ENCODE assay signal across 8 cellular contexts in genomic region chr6:39887692-39888450, GRCh38. TPM values are rescaled to one million over a fixed set of nuclear protein-coding genes. Genes with fewer than 3 reads are reported as not detected.
A peak's percentile ranks its signal among the peaks of the same experiment; 100 is the strongest.
DNase-seq lines count a peak whose midpoint lies in the region.

No MANE protein-coding gene starts in this region.

- no peak overlapping the region for H3K4me3 Mint-ChIP-seq in activated CD4-positive, alpha-beta T cell treated with anti-CD3 and anti-CD28 coated beads, Interleukin-2, amount 10 ng/mL, durations not matched to agents 24 days and 14 days
- no peak overlapping the region for H3K4me3 Mint-ChIP-seq in activated T-cell treated with anti-CD3 and anti-CD28 coated beads, Interleukin-2, amount 50 U/mL, for 24 hours

- H3K4me1 Mint-ChIP-seq in activated CD4-positive, alpha-beta T cell treated with anti-CD3 and anti-CD28 coated beads, Interleukin-2, amount 10 ng/mL, durations not matched to agents 24 days and 14 days, result no peaks in the 10 kb centered on the region
- no peaks in the 10 kb centered on the region for H3K4me1 Mint-ChIP-seq in activated T-cell treated with anti-CD3 and anti-CD28 coated beads, Interleukin-2, amount 50 U/mL, for 24 hours (ENCODE audit: low read depth)

- intact Hi-C loops in activated CD4-positive, alpha-beta T cell treated with anti-CD3 and anti-CD28 coated beads, Interleukin-2, amount 10 ng/mL, durations not matched to agents 24 days and 14 days (cut with micrococcal nuclease), result no loop called here

- peak; percentile 93 for DNase-seq in AG08395 (ENCODE audit: low spot score)
- peak; percentile 49 for DNase-seq in T1000 (lab: John Stamatoyannopoulos, UW)
- peak; percentile 93 for DNase-seq in globus pallidus (ENCODE audit: low spot score)
- peak; percentile 87 for DNase-seq in non-pigmented ciliary epithelial cell (ENCODE audit: low read depth)
- no peak for DNase-seq in NCI-H2196 (lab: John Stamatoyannopoulos, UW; ENCODE audit: unreplicated experiment)
- DNase-seq in NCI-H69 (lab: John Stamatoyannopoulos, UW), result no peak
- no peak for DNase-seq in activated CD4-positive, alpha-beta T cell treated with anti-CD3 and anti-CD28 coated beads, Interleukin-2, amount 10 ng/mL, durations not matched to agents 24 days and 14 days
- DNase-seq in activated T-cell treated with anti-CD3 and anti-CD28 coated beads, Interleukin-2, amount 50 U/mL, for 24 hours, result no peak

- H3K27ac Mint-ChIP-seq in activated CD4-positive, alpha-beta T cell treated with anti-CD3 and anti-CD28 coated beads, Interleukin-2, amount 10 ng/mL, durations not matched to agents 24 days and 14 days, result no peak overlapping the region
- no peak overlapping the region for H3K27ac Mint-ChIP-seq in activated T-cell treated with anti-CD3 and anti-CD28 coated beads, Interleukin-2, amount 50 U/mL, for 24 hours

- no peaks in the 10 kb centered on the region for H3K36me3 Mint-ChIP-seq in activated CD4-positive, alpha-beta T cell treated with anti-CD3 and anti-CD28 coated beads, Interleukin-2, amount 10 ng/mL, durations not matched to agents 24 days and 14 days (ENCODE audit: low read depth)
- H3K36me3 Mint-ChIP-seq in activated T-cell treated with anti-CD3 and anti-CD28 coated beads, Interleukin-2, amount 50 U/mL, for 24 hours (ENCODE audit: low read depth), result no peaks in the 10 kb centered on the region

- no peaks in the 10 kb centered on the region for H3K9me3 Mint-ChIP-seq in activated CD4-positive, alpha-beta T cell treated with anti-CD3 and anti-CD28 coated beads, Interleukin-2, amount 10 ng/mL, durations not matched to agents 24 days and 14 days
- no peaks in the 10 kb centered on the region for H3K9me3 Mint-ChIP-seq in activated T-cell treated with anti-CD3 and anti-CD28 coated beads, Interleukin-2, amount 50 U/mL, for 24 hours

- peaks cover 9% of the 10 kb centered on the region for H3K27me3 Mint-ChIP-seq in activated CD4-positive, alpha-beta T cell treated with anti-CD3 and anti-CD28 coated beads, Interleukin-2, amount 10 ng/mL, durations not matched to agents 24 days and 14 days
- H3K27me3 Mint-ChIP-seq in activated T-cell treated with anti-CD3 and anti-CD28 coated beads, Interleukin-2, amount 50 U/mL, for 24 hours, result peaks cover 13% of the 10 kb centered on the region

RNA-seq across cellular contexts. Expression of gene MOCS1, which starts 46.4 kb away (rescaled TPM):
- total RNA-seq in activated CD4-positive, alpha-beta T cell treated with anti-CD3 and anti-CD28 coated beads, Interleukin-2, amount 10 ng/mL, durations not matched to agents 24 days and 14 days, result 0.69 and 0.96 TPM in 2 replicates

Comparison
In these comparisons a context has a peak if more than half of its experiments do, and no peak if none do; other contexts are left out.
1. DNase-seq: peak in AG08395 (single experiment), T1000 (single experiment), globus pallidus (single experiment) and non-pigmented ciliary epithelial cell (single experiment); none in NCI-H2196 (single experiment), NCI-H69 (single experiment), activated CD4-positive, alpha-beta T cell treated with anti-CD3 and anti-CD28 coated beads, Interleukin-2, amount 10 ng/mL, durations not matched to agents 24 days and 14 days (single experiment) and activated T-cell treated with anti-CD3 and anti-CD28 coated beads, Interleukin-2, amount 50 U/mL, for 24 hours (single experiment).